ENCODE assay signal across 1 cellular context in genomic region chr16:54102888-54103866, GRCh38.
TF ChIP-seq lines count a peak whose summit lies in the region.

No MANE protein-coding gene starts in this region.

TF ChIP-seq in HepG2, 621 proteins besides CTCF, POLR2A, EP300 and RAD21 (continued from another document and continues in another):
- no peak for TF ChIP-seq ZBTB49 (CRISPR knock-in tag; IDR thresholded peaks at IDR 0.05; ENCODE audit: borderline replicate concordance)
- no peak for TF ChIP-seq NFATC3 (CRISPR knock-in tag; IDR thresholded peaks at IDR 0.05)
- TF ChIP-seq ZFP37 (CRISPR knock-in tag; IDR thresholded peaks at IDR 0.05; ENCODE audit: borderline replicate concordance), result no peak
- no peak for TF ChIP-seq CERS6 (CRISPR knock-in tag; IDR thresholded peaks at IDR 0.05)
- no peak for TF ChIP-seq WIZ (CRISPR knock-in tag; IDR thresholded peaks at IDR 0.05)
- TF ChIP-seq ZNF781 (CRISPR knock-in tag; IDR thresholded peaks at IDR 0.05; ENCODE audit: borderline replicate concordance, not compliant biosample characterization), result no peak
- peak; percentile 35; the same call in 1 of the 2 replicates for TF ChIP-seq MZF1 (CRISPR knock-in tag; IDR thresholded peaks at IDR 0.05; ENCODE audit: borderline replicate concordance)
- TF ChIP-seq PAX8 (CRISPR knock-in tag; IDR thresholded peaks at IDR 0.05; ENCODE audit: borderline replicate concordance), result no peak
- TF ChIP-seq ZNF574 (CRISPR knock-in tag; IDR thresholded peaks at IDR 0.05), result no peak; the same call in 1 of the 2 replicates
- no peak for TF ChIP-seq THYN1 (CRISPR knock-in tag; IDR thresholded peaks at IDR 0.05; ENCODE audit: borderline replicate concordance, low read depth)
- TF ChIP-seq RXRB (CRISPR knock-in tag; IDR thresholded peaks at IDR 0.05; ENCODE audit: borderline replicate concordance), result peak; percentile 95; the same call in 1 of the 2 replicates
- TF ChIP-seq RFX1 (IDR thresholded peaks at IDR 0.05), result no peak
- no peak for TF ChIP-seq KAT2B (IDR thresholded peaks at IDR 0.05; ENCODE audit: borderline replicate concordance, low read depth, low read length)
- TF ChIP-seq ZNF264 (CRISPR knock-in tag; IDR thresholded peaks at IDR 0.05), result no peak
- no peak for TF ChIP-seq GPBP1L1 (CRISPR knock-in tag; IDR thresholded peaks at IDR 0.05)
- TF ChIP-seq ZNF232 (CRISPR knock-in tag; IDR thresholded peaks at IDR 0.05; ENCODE audit: borderline replicate concordance), result no peak
- no peak for TF ChIP-seq SMARCC2 (IDR thresholded peaks at IDR 0.05)
- TF ChIP-seq SPEN (CRISPR knock-in tag; IDR thresholded peaks at IDR 0.05; ENCODE audit: low read depth), result no peak
- no peak for TF ChIP-seq ZNF512B (CRISPR knock-in tag; IDR thresholded peaks at IDR 0.05; ENCODE audit: borderline replicate concordance)
- no peak for TF ChIP-seq RNF219 (CRISPR knock-in tag; IDR thresholded peaks at IDR 0.05)
- TF ChIP-seq GTF3A (CRISPR knock-in tag; conservative IDR thresholded peaks at IDR 0.05), result no peak
- peak; percentile 97 for TF ChIP-seq ZNF362 (CRISPR knock-in tag; IDR thresholded peaks at IDR 0.05; ENCODE audit: borderline replicate concordance)
- TF ChIP-seq ZBTB44 (CRISPR knock-in tag; IDR thresholded peaks at IDR 0.05), result no peak
- no peak; the same call in 1 of the 2 replicates for TF ChIP-seq ZNF460 (CRISPR knock-in tag; IDR thresholded peaks at IDR 0.05; ENCODE audit: borderline replicate concordance)
- TF ChIP-seq ZNF703 (CRISPR knock-in tag; IDR thresholded peaks at IDR 0.05; ENCODE audit: borderline replicate concordance), result no peak
- no peak for TF ChIP-seq ZNF350 (CRISPR knock-in tag; IDR thresholded peaks at IDR 0.05; ENCODE audit: borderline replicate concordance, low read depth)
- 0 out of 2 replicates have a peak, but pooled peaks have one; percentile 15 for TF ChIP-seq ZBTB43 (CRISPR knock-in tag; conservative IDR thresholded peaks at IDR 0.05)
- no peak for TF ChIP-seq ZNF558 (CRISPR knock-in tag; IDR thresholded peaks at IDR 0.05; ENCODE audit: borderline replicate concordance)
- no peak for TF ChIP-seq ZNF770 (CRISPR knock-in tag; IDR thresholded peaks at IDR 0.05)
- no peak for TF ChIP-seq SYNCRIP (IDR thresholded peaks at IDR 0.05; ENCODE audit: insufficient read depth, low read depth, low read length)
- peak; percentile 98 for TF ChIP-seq ARID5B (CRISPR knock-in tag; IDR thresholded peaks at IDR 0.05)
